17 cellular contexts compared by ENCODE assay signal in genomic region chr7:158125091-158125490, GRCh38.
"Had no signal": no experiment of that assay in that cellular context is flagged by ENCODE, and none has a peak within 500 bp of the region (broad histone marks: within the 10 kb centered on the region; RNA-seq: fewer than 3 reads in every experiment).

No MANE protein-coding gene starts in this region.

- H3K27me3 ChIP-seq: foreskin keratinocyte, hepatocyte, right atrium auricular region had no signal

- H3K27ac ChIP-seq: foreskin keratinocyte, hepatocyte, right atrium auricular region, thoracic aorta had no signal

- H3K4me1 ChIP-seq: foreskin keratinocyte, right atrium auricular region had no signal

- H3K4me1 Mint-ChIP-seq: natural killer cell; neural crest cell; stimulated activated memory B cell treated with anti-CD40 and anti-IgM and Interleukin-4, amounts not matched to agents 10 μg/mL and 1 μg/mL and 100 μg/mL, for 72 hours had no signal

- H3K36me3 ChIP-seq: right atrium auricular region, thoracic aorta had no signal

- H3K9me3 Mint-ChIP-seq: neural crest cell had no signal

- DNase-seq: cerebellar nuclear complex; erythroblast; foreskin keratinocyte; head of caudate nucleus; kidney glomerular epithelial cell; natural killer cell; stimulated activated CD4-positive, alpha-beta T cell treated with anti-CD3 and anti-CD28 coated beads, Interleukin-15, amount 100 ng/mL, for 24 hours; stimulated activated CD4-positive, alpha-beta T cell treated with anti-CD3 and anti-CD28 coated beads, Interleukin-1b, Interleukin-23, amount 100 ng/mL, for 48 hours; stimulated activated CD4-positive, alpha-beta T cell treated with anti-CD3 and anti-CD28 coated beads, Interleukin-4, amount 100 ng/mL, for 24 hours; trophoblast cell had no signal

- ATAC-seq: foreskin keratinocyte; natural killer cell; stimulated activated memory B cell treated with anti-CD40 and anti-IgM and Interleukin-4, amounts not matched to agents 10 μg/mL and 1 μg/mL and 100 μg/mL, for 72 hours had no signal

- H3K27ac Mint-ChIP-seq: dendritic cell treated with granulocyte-macrophage colony-stimulating factor and Interleukin-4, amounts not matched to agents 40 ng/mL and 50 ng/mL, for 4 days; natural killer cell; stimulated activated memory B cell treated with anti-CD40 and anti-IgM and Interleukin-4, amounts not matched to agents 10 μg/mL and 1 μg/mL and 100 μg/mL, for 72 hours; stimulated activated naive CD8-positive, alpha-beta T cell treated with anti-CD3 and anti-CD28 coated beads, Interleukin-15, Interleukin-2, amounts not matched to agents 100 ng/mL and 50 ng/mL, for 24 hours had no signal

- H3K4me3 Mint-ChIP-seq: dendritic cell treated with granulocyte-macrophage colony-stimulating factor and Interleukin-4, amounts not matched to agents 40 ng/mL and 50 ng/mL, for 4 days; natural killer cell; neural crest cell; stimulated activated memory B cell treated with anti-CD40 and anti-IgM and Interleukin-4, amounts not matched to agents 10 μg/mL and 1 μg/mL and 100 μg/mL, for 72 hours; stimulated activated naive CD8-positive, alpha-beta T cell treated with anti-CD3 and anti-CD28 coated beads, Interleukin-15, Interleukin-2, amounts not matched to agents 100 ng/mL and 50 ng/mL, for 24 hours had no signal

- H3K27me3 Mint-ChIP-seq: dendritic cell treated with granulocyte-macrophage colony-stimulating factor and Interleukin-4, amounts not matched to agents 40 ng/mL and 50 ng/mL, for 4 days; stimulated activated memory B cell treated with anti-CD40 and anti-IgM and Interleukin-4, amounts not matched to agents 10 μg/mL and 1 μg/mL and 100 μg/mL, for 72 hours; stimulated activated naive CD8-positive, alpha-beta T cell treated with anti-CD3 and anti-CD28 coated beads, Interleukin-15, Interleukin-2, amounts not matched to agents 100 ng/mL and 50 ng/mL, for 24 hours had no signal

- H3K36me3 Mint-ChIP-seq: natural killer cell; stimulated activated memory B cell treated with anti-CD40 and anti-IgM and Interleukin-4, amounts not matched to agents 10 μg/mL and 1 μg/mL and 100 μg/mL, for 72 hours had no signal

- H3K4me3 ChIP-seq: hepatocyte, right atrium auricular region, thoracic aorta had no signal

- H3K9me3 ChIP-seq: right atrium auricular region, thoracic aorta had no signal
